ENCODE assay signal across 7 cellular contexts in genomic region chr2:231706731-231707624, GRCh38. TPM values are rescaled to one million over a fixed set of nuclear protein-coding genes. Genes with fewer than 3 reads are reported as not detected.
A peak's percentile ranks its signal among the peaks of the same experiment; 100 is the strongest.
DNase-seq lines count a peak whose midpoint lies in the region; ATAC-seq and TF ChIP-seq lines count a peak whose summit lies in the region.

No MANE protein-coding gene starts in this region.

- H3K27ac ChIP-seq in hepatocyte, result peak overlapping the region; percentile 99

- H3K4me3 ChIP-seq in astrocyte of the cerebellum (ENCODE audit: low read depth, low read length) (peak overlapping the region; percentile 56), hepatocyte (peak overlapping the region; percentile 38)

- no peaks in the 10 kb centered on the region for H3K9me3 ChIP-seq in hepatocyte (ENCODE audit: low read depth)

- peak overlapping the region; percentile 81 for H3K4me2 ChIP-seq in hepatocyte

- 2% methylated on average over 66 of the region's 66 CpGs for WGBS in hepatocyte (ENCODE audit: low lambda C conversion rate, missing lambda C conversion rate)

- in situ Hi-C loops in astrocyte of the cerebellum (cut with HindIII; ENCODE audit: low sequenced_read_pairs), result no loop called here

- no peaks in the 10 kb centered on the region for H3K27me3 ChIP-seq in hepatocyte

- no peaks in the 10 kb centered on the region for H3K9me2 ChIP-seq in hepatocyte (replicated peaks; ENCODE audit: insufficient read depth)

- TF ChIP-seq CTCF in astrocyte of the cerebellum (IDR thresholded peaks at IDR 0.05; ENCODE audit: low read depth, low read length, missing control alignments) (peak; percentile 92), hepatocyte (IDR thresholded peaks at IDR 0.05; ENCODE audit: poor library complexity) (peak; percentile 98)

- peak; percentile 86 for DNase-seq in NCI-H187 (lab: John Stamatoyannopoulos, UW)
- peak; percentile 94 for DNase-seq in T-helper 22 cell (ENCODE audit: low read depth)
- DNase-seq in astrocyte of the cerebellum (ENCODE audit: low read depth), result peak; percentile 98
- DNase-seq in hepatocyte (ENCODE audit: low spot score), result peak; percentile 98
- peak; percentile 98 for DNase-seq in retina

- peaks cover 44% of the 10 kb centered on the region for H3K79me2 ChIP-seq in hepatocyte

- peak overlapping the region; percentile 58 for H2AFZ ChIP-seq in hepatocyte

- peaks cover 4% of the 10 kb centered on the region for H3K4me1 ChIP-seq in hepatocyte (ENCODE audit: insufficient read depth)

- peaks cover 32% of the 10 kb centered on the region for H4K20me1 ChIP-seq in hepatocyte (ENCODE audit: insufficient read depth, poor library complexity, severe bottlenecking)

- H3K36me3 ChIP-seq in hepatocyte (replicated peaks; ENCODE audit: insufficient read depth, low read depth), result no peaks in the 10 kb centered on the region

- ATAC-seq in GM18499 (IDR thresholded peaks at IDR 0.05; ENCODE audit: insufficient read depth, unreplicated experiment) (peak; percentile 29), HG02943 (IDR thresholded peaks at IDR 0.05; ENCODE audit: low read depth, unreplicated experiment) (peak; percentile 47)

RNA-seq across cellular contexts. Expression of gene PTMA, which starts 1.3 kb away (rescaled TPM):
- 615 and 727 TPM in 2 replicates for total RNA-seq in hepatocyte
- polyA plus RNA-seq in hepatocyte, result 597 and 705 TPM in 2 replicates

Comparison
In these comparisons a context has a peak if more than half of its experiments do, and no peak if none do; other contexts are left out.
1. Peak in every context shown above with its lines: DNase-seq, ATAC-seq, H3K4me3 ChIP-seq and H3K27ac ChIP-seq.